ENCODE assay signal across 8 cellular contexts in genomic region chr14:74362361-74362915, GRCh38. TPM values are rescaled to one million over a fixed set of nuclear protein-coding genes. Genes with fewer than 3 reads are reported as not detected.
DNase-seq lines count a peak whose midpoint lies in the region; ATAC-seq and TF ChIP-seq lines count a peak whose summit lies in the region.

No MANE protein-coding gene starts in this region.

- intact Hi-C loops in PC-3 (cut with micrococcal nuclease) (loop anchor here (1.0 kb wide), 2 partner anchors 117 to 130 kb away; no protein-coding TSS in a partner anchor), stomach (cut with DNase I; ENCODE audit: low total_unique reads) (no loop called here)

- H4K20me1 ChIP-seq in PC-3 (ENCODE audit: low read length) = no peaks in the 10 kb centered on the region
- H4K20me1 ChIP-seq in neural progenitor cell (ENCODE audit: low read depth) = no peaks in the 10 kb centered on the region

- H3K27me3 ChIP-seq in PC-3 (ENCODE audit: low read length) (no peaks in the 10 kb centered on the region), neural progenitor cell (no peaks in the 10 kb centered on the region), stomach (peaks cover 0 to 31% (median 8%) of the 10 kb centered on the region in 3 donors)

- WGBS in stomach, 5 donors = 24 to 30% (median 27%) methylated on average over 12 of the region's 12 CpGs

- POLR2A ChIA-PET in PC-3 (lab: Charles Lee; ENCODE audit: unreplicated experiment) = no interaction called here

- H3K4me1 Mint-ChIP-seq in activated T-cell treated with anti-CD3 and anti-CD28 coated beads, Interleukin-2, amount 50 U/mL, for 72 hours (ENCODE audit: low read depth) = peaks cover 5% of the 10 kb centered on the region
- H3K4me1 Mint-ChIP-seq in neural progenitor cell = peaks cover 2% of the 10 kb centered on the region

- peak; percentile 84 for ATAC-seq in PC-3
- peak; percentile 57 to 60 for ATAC-seq in activated T-cell treated with anti-CD3 and anti-CD28 coated beads, Interleukin-2, amount 50 U/mL, for 72 hours (replicated peaks in 1 of 2)
- ATAC-seq in GM19455 (IDR thresholded peaks at IDR 0.05; ENCODE audit: unreplicated experiment) = no peak

- H3K79me2 ChIP-seq in PC-3 (ENCODE audit: low read length) (no peaks in the 10 kb centered on the region), neural progenitor cell (ENCODE audit: low read depth) (peaks cover 7% of the 10 kb centered on the region)

- H3K4me1 ChIP-seq in PC-3 (ENCODE audit: insufficient read depth, low read length) (no peaks in the 10 kb centered on the region), neural progenitor cell (peaks cover 23% of the 10 kb centered on the region), stomach (peaks cover 0 to 4% (median 2%) of the 10 kb centered on the region in 4 donors)

- no peaks in the 10 kb centered on the region for H3K36me3 Mint-ChIP-seq in activated T-cell treated with anti-CD3 and anti-CD28 coated beads, Interleukin-2, amount 50 U/mL, for 72 hours (ENCODE audit: insufficient read depth in 2 of 2)
- H3K36me3 Mint-ChIP-seq in neural progenitor cell = no peaks in the 10 kb centered on the region

- H3K9me3 Mint-ChIP-seq in activated T-cell treated with anti-CD3 and anti-CD28 coated beads, Interleukin-2, amount 50 U/mL, for 72 hours = no peaks in the 10 kb centered on the region
- H3K9me3 Mint-ChIP-seq in neural progenitor cell = no peaks in the 10 kb centered on the region

- peak overlapping the region; percentile 40 for H3K4me2 ChIP-seq in PC-3 (ENCODE audit: low read length)
- peak overlapping the region; percentile 29 for H3K4me2 ChIP-seq in neural progenitor cell

- H2AFZ ChIP-seq in PC-3 (ENCODE audit: low read length) = peak overlapping the region; percentile 71
- no peak overlapping the region for H2AFZ ChIP-seq in neural progenitor cell (replicated peaks)

- H3K36me3 ChIP-seq in PC-3 (ENCODE audit: low read depth, low read length) = no peaks in the 10 kb centered on the region
- H3K36me3 ChIP-seq in neural progenitor cell = no peaks in the 10 kb centered on the region
- H3K36me3 ChIP-seq in stomach = no peaks in the 10 kb centered on the region

- no peak overlapping the region for H3K4me3 ChIP-seq in PC-3 (ENCODE audit: low read length)
- H3K4me3 ChIP-seq in fibroblast of the aortic adventitia (ENCODE audit: low read depth, low read length) = no peak overlapping the region
- no peak overlapping the region for H3K4me3 ChIP-seq in neural progenitor cell
- H3K4me3 ChIP-seq in stomach = no peak overlapping the region

- H3F3A ChIP-seq in PC-3 (ENCODE audit: low read length, unreplicated experiment) (no peaks in the 10 kb centered on the region), neural progenitor cell (ENCODE audit: low read depth) (peaks cover 35% of the 10 kb centered on the region)

- peak; percentile 91 for DNase-seq in DMS 273 (lab: John Stamatoyannopoulos, UW; ENCODE audit: unreplicated experiment)
- peak; percentile 75 for DNase-seq in KBM-7
- peak; percentile 85 for DNase-seq in PC-3
- peak; percentile 60 to 61 for DNase-seq in activated T-cell treated with anti-CD3 and anti-CD28 coated beads, Interleukin-2, amount 50 U/mL, for 72 hours
- peak; percentile 81 for DNase-seq in fibroblast of the aortic adventitia (ENCODE audit: low read depth)
- DNase-seq in neural progenitor cell (ENCODE audit: low spot score) = peak; percentile 91
- DNase-seq in stomach = peak; percentile 79

- CTCF ChIA-PET in PC-3 (lab: Charles Lee) = no interaction called here

- no peaks in the 10 kb centered on the region for H3K9me2 ChIP-seq in PC-3 (replicated peaks; ENCODE audit: low read length)

- no peak overlapping the region for H3K9ac ChIP-seq in PC-3 (ENCODE audit: low read length)
- no peak overlapping the region for H3K9ac ChIP-seq in neural progenitor cell

- TF ChIP-seq EP300 in stomach (IDR thresholded peaks at IDR 0.05) = no peak

- no peak for TF ChIP-seq POLR2A in stomach (IDR thresholded peaks at IDR 0.05)

- no peak overlapping the region for H3K27ac ChIP-seq in PC-3 (ENCODE audit: low read length)
- H3K27ac ChIP-seq in neural progenitor cell = peak overlapping the region; percentile 63
- H3K27ac ChIP-seq in stomach = no peak overlapping the region

- no TSS peak for BruUV-seq in PC-3 (replicated peaks; lab: Mats Ljungman, UMichigan)

- no peak overlapping the region for H3K27ac Mint-ChIP-seq in activated T-cell treated with anti-CD3 and anti-CD28 coated beads, Interleukin-2, amount 50 U/mL, for 72 hours
- peak overlapping the region; percentile 15 for H3K27ac Mint-ChIP-seq in neural progenitor cell

- peak; percentile 93 for TF ChIP-seq CTCF in PC-3 (conservative IDR thresholded peaks at IDR 0.05; ENCODE audit: low read depth, low read length)
- TF ChIP-seq CTCF in fibroblast of the aortic adventitia (IDR thresholded peaks at IDR 0.05; ENCODE audit: insufficient read depth, low read length) = peak; percentile 99
- TF ChIP-seq CTCF in neural progenitor cell (IDR thresholded peaks at IDR 0.05) = peak; percentile 93
- peak in 5 of 7 experiments; percentile 87 to 94 (median 89) for TF ChIP-seq CTCF in stomach (IDR thresholded peaks at IDR 0.05)

- H3K9me3 ChIP-seq in PC-3 (ENCODE audit: low read length) (no peaks in the 10 kb centered on the region), neural progenitor cell (ENCODE audit: low read depth) (no peaks in the 10 kb centered on the region), stomach (no peaks in the 10 kb centered on the region)

- in situ Hi-C loops in KBM-7 (cut with MboI; ENCODE audit: low pct_unique_long_range_greater_than_20kb, low sequenced_read_pairs) = no loop called here

- H3K4me3 Mint-ChIP-seq in activated T-cell treated with anti-CD3 and anti-CD28 coated beads, Interleukin-2, amount 50 U/mL, for 72 hours = no peak overlapping the region
- H3K4me3 Mint-ChIP-seq in neural progenitor cell = no peak overlapping the region

- H3K27me3 Mint-ChIP-seq in activated T-cell treated with anti-CD3 and anti-CD28 coated beads, Interleukin-2, amount 50 U/mL, for 72 hours (ENCODE audit: low read depth) = peaks cover 5% of the 10 kb centered on the region
- peaks cover 2% of the 10 kb centered on the region for H3K27me3 Mint-ChIP-seq in neural progenitor cell (ENCODE audit: insufficient read depth, low read depth)

RNA-seq across cellular contexts. Expression of gene VRTN, which starts 14.2 kb away (rescaled TPM):
- total RNA-seq in PC-3 (2014; rRNA removed) (not detected in 2 replicates), fibroblast of the aortic adventitia (ENCODE audit: low replicate concordance) (not detected in 2 replicates), neural progenitor cell (ENCODE audit: low replicate concordance) (7.9 and 18.6 TPM in 2 replicates), stomach (not detected)
- total RNA-seq in activated T-cell treated with anti-CD3 and anti-CD28 coated beads, Interleukin-2, amount 50 U/mL, for 72 hours = not detected
- not detected for polyA plus RNA-seq in stomach

RNA-seq across cellular contexts. Expression of gene ABCD4, which starts 59.7 kb away (rescaled TPM):
- total RNA-seq in PC-3 (2014; rRNA removed) (27.1 and 28.4 TPM in 2 replicates), fibroblast of the aortic adventitia (ENCODE audit: low replicate concordance) (28.2 and 48.5 TPM in 2 replicates), neural progenitor cell (ENCODE audit: low replicate concordance) (66.6 and 110 TPM in 2 replicates), stomach (100 to 1,000 TPM in 1 of 5 donors, 10 to 100 TPM in 4; 31.3 to 108 (median 44.3) TPM)
- total RNA-seq in activated T-cell treated with anti-CD3 and anti-CD28 coated beads, Interleukin-2, amount 50 U/mL, for 72 hours = 10 to 100 TPM; 51.2 to 56.6 TPM
- polyA plus RNA-seq in stomach = 10 to 100 TPM; 18.1 to 32.1 (median 19.7) TPM
